Comparison of ENCODE assay signal across 18 cellular contexts in the genomic region with DNA sequence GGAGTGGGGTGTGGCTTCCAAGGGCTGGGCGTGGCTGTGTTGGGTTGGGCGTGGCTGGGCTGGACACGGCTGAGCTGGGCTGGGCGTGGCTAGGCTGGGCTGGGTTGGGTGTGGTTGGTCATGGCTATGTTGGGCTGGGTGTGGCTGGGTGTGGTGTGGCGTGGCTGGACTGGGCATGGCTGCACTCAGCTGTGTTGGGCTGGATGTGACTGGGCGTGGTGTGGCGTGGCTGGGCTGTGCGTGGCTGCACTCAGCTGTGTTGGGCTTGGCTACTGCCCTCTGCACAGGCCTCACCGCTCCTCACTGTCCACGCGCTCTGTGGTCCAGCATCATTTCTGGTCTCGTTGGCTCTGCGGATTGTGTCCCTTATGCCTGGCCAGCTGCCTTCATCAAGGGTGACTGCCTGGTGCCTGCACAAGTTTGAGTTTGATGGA. TPM values are rescaled to one million over a fixed set of nuclear protein-coding genes. Genes with fewer than 3 reads are reported as not detected.
DNase-seq lines count a peak whose midpoint lies in the region; ATAC-seq, FAIRE-seq and TF ChIP-seq lines count a peak whose summit lies in the region.
"Had no signal": no experiment of that assay in that cellular context is flagged by ENCODE, and none has a peak within 500 bp of the region (broad histone marks: within the 10 kb centered on the region; RNA-seq: fewer than 3 reads in every experiment).

No MANE protein-coding gene starts in this region.

- FAIRE-seq in H1 (lab: Jason Lieb, UNC), result no peak

- no peak for TF ChIP-seq POLR2A in H1 (IDR thresholded peaks at IDR 0.05; ENCODE audit: control extremely low read depth in 1 of 2, low read depth in 2 of 2, low read length in 2 of 2)

- TF ChIP-seq CTCF in H1 (IDR thresholded peaks at IDR 0.05; ENCODE audit: control extremely low read depth in 1 of 3, insufficient read depth in 1 of 3, low read depth in 1 of 3, low read length in 3 of 3), result no peak

- no peaks in the 10 kb centered on the region for H3K79me1 ChIP-seq in H1 (ENCODE audit: low read depth, low read length)

- no peaks in the 10 kb centered on the region for H3K9me3 ChIP-seq in H1 (ENCODE audit: insufficient read depth in 2 of 2, low read depth in 1 of 2, low read length in 1 of 2)
- H3K9me3 ChIP-seq: BLaER1, esophagus squamous epithelium, uterus had no signal

- peak overlapping the region; percentile 8; the same call in 1 of the 2 replicates for H2BK5ac ChIP-seq in H1 (ENCODE audit: low read depth, low read length)

- no peaks in the 10 kb centered on the region for H3K79me2 ChIP-seq in H1 (ENCODE audit: control insufficient read depth in 1 of 2, insufficient read depth in 2 of 2, low read length in 2 of 2)

- H3K36me3 ChIP-seq in H1 (ENCODE audit: control insufficient read depth in 2 of 4, insufficient read depth in 4 of 4, low read length in 3 of 4), result no peaks in the 10 kb centered on the region
- H3K36me3 ChIP-seq: BLaER1, esophagus squamous epithelium, uterus had no signal

- POLR2A ChIA-PET in H1 (lab: Charles Lee; ENCODE audit: partially characterized antibody), result no interaction called here

- H3K56ac ChIP-seq in H1 (replicated peaks; ENCODE audit: insufficient read length, low read depth, low read length), result no peak overlapping the region

- H3K4me3 ChIP-seq in H1 (ENCODE audit: extremely low read depth in 1 of 4, insufficient read depth in 2 of 4, low read depth in 3 of 4, low read length in 4 of 4), result no peak overlapping the region
- H3K4me3 ChIP-seq: BLaER1, esophagus squamous epithelium, uterus had no signal

- 84% methylated on average over 13 of the region's 13 CpGs; no CpG with 5 or more reads in 1 of the 2 experiments for WGBS in H1 (ENCODE audit: extremely low coverage in 1 of 2, insufficient coverage in 1 of 2, insufficient read length in 1 of 2, insufficient replicate concordance in 2 of 2, low coverage in 1 of 2, low lambda C conversion rate in 2 of 2, missing lambda C conversion rate in 1 of 2), 2 experiments

- no peak overlapping the region for H2AK5ac ChIP-seq in H1 (ENCODE audit: low read depth, low read length)

- no peaks in the 10 kb centered on the region for H3K23me2 ChIP-seq in H1 (ENCODE audit: low read depth, low read length)

- peaks cover 0 to 3% (median 0%) of the 10 kb centered on the region in 4 experiments; a peak in 2 of 7 replicates for H3K4me1 ChIP-seq in H1 (replicated peaks in 1 of 4; ENCODE audit: control insufficient read depth in 3 of 4, insufficient read depth in 4 of 4, low read length in 3 of 4)
- H3K4me1 ChIP-seq: uterus had no signal

- peak; percentile 93 for DNase-seq in A172 (ENCODE audit: low spot score)
- DNase-seq in ELR (ENCODE audit: low read depth), result peak; percentile 30
- DNase-seq in NCI-H748 (lab: John Stamatoyannopoulos, UW; ENCODE audit: unreplicated experiment), result peak; percentile 86
- no peak for DNase-seq in H1 (ENCODE audit: low read depth in 1 of 2, low spot score in 2 of 2)
- DNase-seq in left lobe of liver (ENCODE audit: low spot score), result no peak
- no peak for DNase-seq in cerebellum (ENCODE audit: low spot score)
- DNase-seq: activated CD4-positive, alpha-beta T cell treated with anti-CD3 and anti-CD28 coated beads for 36 hours; central memory CD4-positive, alpha-beta T cell; esophagus squamous epithelium; HFFc6; NCI-H1105 treated with DMSO at 0.1 percent for 48 hours; SHP77; uterus had no signal

- no peak overlapping the region for H3K9ac ChIP-seq in H1 (replicated peaks in 1 of 4; ENCODE audit: extremely low read depth in 1 of 4, low read depth in 3 of 4, low read length in 3 of 4)
- H3K9ac ChIP-seq: BLaER1 had no signal

- H4K20me1 ChIP-seq in H1 (replicated peaks in 1 of 2; ENCODE audit: control insufficient read depth in 1 of 2, insufficient read depth in 2 of 2, low read length in 2 of 2), result no peaks in the 10 kb centered on the region

- no peak for TF ChIP-seq RAD21 in H1 (IDR thresholded peaks at IDR 0.05 in 1 of 2, conservative IDR thresholded peaks at IDR 0.05 in 1 of 2; ENCODE audit: low read depth in 2 of 2, low read length in 2 of 2)

- H3K14ac ChIP-seq in H1 (ENCODE audit: insufficient read length), result no peak overlapping the region

- H4K8ac ChIP-seq in H1 (ENCODE audit: extremely low read depth, insufficient read depth, low read length), result no peak overlapping the region

- H3K4ac ChIP-seq in H1 (replicated peaks; ENCODE audit: insufficient read length, low read depth, low read length), result no peak overlapping the region

- TF ChIP-seq EP300 in H1 (IDR thresholded peaks at IDR 0.05; ENCODE audit: borderline replicate concordance in 1 of 2, low read depth in 2 of 2, low read length in 2 of 2), result no peak

- H4K91ac ChIP-seq in H1 (replicated peaks; ENCODE audit: insufficient read length, low read length), result peak overlapping the region; percentile 69

- CTCF ChIA-PET in H1 (lab: Charles Lee; ENCODE audit: partially characterized antibody), result interaction anchor here (0.7 to 2.0 kb wide), 4 partner anchors 9 to 40 kb away, joined by 3 to 8 read pairs (median 4); no protein-coding TSS in a partner anchor

- no peak overlapping the region for H3K23ac ChIP-seq in H1 (ENCODE audit: insufficient read length)

- H3K27ac ChIP-seq in H1 (ENCODE audit: low read depth, low read length), result no peak overlapping the region
- H3K27ac ChIP-seq: BLaER1, uterus had no signal

- no peak for ATAC-seq in left lobe of liver
- no peak for ATAC-seq in HG02642 (IDR thresholded peaks at IDR 0.05; ENCODE audit: poor library complexity, unreplicated experiment)
- no peak for ATAC-seq in GM21529 (IDR thresholded peaks at IDR 0.05; ENCODE audit: unreplicated experiment)
- ATAC-seq: activated CD4-positive, alpha-beta T cell treated with anti-CD3 and anti-CD28 coated beads for 36 hours; natural killer cell treated with Interleukin-12 subunit alpha and Interleukin-12 subunit beta and Interleukin-15 and Interleukin-18, amount 100 ng/mL, for 72 hours had no signal

- H3K27me3 ChIP-seq in H1 (replicated peaks in 1 of 4; ENCODE audit: control insufficient read depth in 3 of 4, extremely low read depth in 1 of 4, insufficient read depth in 3 of 4, low read length in 3 of 4), result no peaks in the 10 kb centered on the region; a peak in 1 of 7 replicates
- H3K27me3 ChIP-seq: uterus had no signal

- no peak overlapping the region for H2AFZ ChIP-seq in H1 (ENCODE audit: low read length)

- H2BK12ac ChIP-seq in H1 (ENCODE audit: low read depth, low read length), result no peak overlapping the region; the same call in 1 of the 2 replicates

- peak overlapping the region; percentile 44; the same call in 1 of the 2 replicates for H2BK20ac ChIP-seq in H1 (ENCODE audit: low read length)

- no peak overlapping the region for H2BK120ac ChIP-seq in H1 (replicated peaks; ENCODE audit: low read depth, low read length)

- H3K18ac ChIP-seq in H1 (ENCODE audit: extremely low read depth, low read length), result no peak overlapping the region

- no peak overlapping the region for H3K4me2 ChIP-seq in H1 (ENCODE audit: insufficient read depth in 1 of 2, low read depth in 2 of 2, low read length in 2 of 2)
- H3K4me2 ChIP-seq: BLaER1 had no signal

- H4K5ac ChIP-seq in H1 (ENCODE audit: insufficient read length, low read depth, low read length), result no peak overlapping the region

- H2BK15ac ChIP-seq in H1 (ENCODE audit: low read length), result no peak overlapping the region

TF ChIP-seq in H1, 55 proteins besides CTCF, POLR2A, EP300 and RAD21 (continues in another document):
- no peak for TF ChIP-seq JUND (IDR thresholded peaks at IDR 0.05; ENCODE audit: low read length)
- no peak for TF ChIP-seq BACH1 (IDR thresholded peaks at IDR 0.05; ENCODE audit: low read length)
- no peak for TF ChIP-seq SIN3A (conservative IDR thresholded peaks at IDR 0.05 in 1 of 2, IDR thresholded peaks at IDR 0.05 in 1 of 2; ENCODE audit: low read depth in 1 of 2, low read length in 2 of 2)
- TF ChIP-seq GTF2F1 (IDR thresholded peaks at IDR 0.05; ENCODE audit: borderline replicate concordance, low read depth, low read length), result no peak
- no peak for TF ChIP-seq NANOG (IDR thresholded peaks at IDR 0.05; ENCODE audit: insufficient read depth, low read depth, low read length, poor library complexity, severe bottlenecking)
- TF ChIP-seq SIX5 (IDR thresholded peaks at IDR 0.05; ENCODE audit: low read depth, low read length), result no peak
- TF ChIP-seq KDM4A (IDR thresholded peaks at IDR 0.05; ENCODE audit: low read depth, low read length, severe bottlenecking), result no peak
- TF ChIP-seq ATF2 (IDR thresholded peaks at IDR 0.05; ENCODE audit: low read length), result no peak
- no peak for TF ChIP-seq NRF1 (IDR thresholded peaks at IDR 0.05; ENCODE audit: low read depth, low read length)
- TF ChIP-seq SUZ12 (IDR thresholded peaks at IDR 0.05; ENCODE audit: low read length), result no peak
- TF ChIP-seq TCF12 (IDR thresholded peaks at IDR 0.05; ENCODE audit: low read depth, low read length), result no peak
- no peak for TF ChIP-seq SP2 (IDR thresholded peaks at IDR 0.05; ENCODE audit: low read length)
- TF ChIP-seq KDM1A (IDR thresholded peaks at IDR 0.05; ENCODE audit: borderline replicate concordance, low read length), result no peak
- no peak for TF ChIP-seq TAF7 (optimal IDR thresholded peaks at IDR 0.05; ENCODE audit: borderline replicate concordance, low read depth, low read length)
- TF ChIP-seq CBX5 (IDR thresholded peaks at IDR 0.05; ENCODE audit: low read depth, low read length), result no peak

RNA-seq across cellular contexts. Expression of gene SLCO4A1, which starts 43.5 kb away (rescaled TPM):
- total RNA-seq in A172 (2014; rRNA removed; shearing (Covaris generic)), result 26.5 and 34.8 TPM in 2 replicates
- 18.2 and 18.5 TPM in 2 replicates for total RNA-seq in H1 (2021; fragmentation: NEBNext Ultra II Directional; extraction: Animal tissue kit (Norgen Biotek cat#: 25700))
- polyA plus RNA-seq in H1 (2011; rRNA removed), result 10.5 and 13.3 TPM in 2 replicates
- polyA plus RNA-seq in H1 (2011; cell fraction: cytosol; rRNA removed), result 10.5 TPM
- polyA plus RNA-seq in H1 (2011; cell fraction: nucleus; rRNA removed), result 30.4 TPM
- 15.4 to 21.3 TPM (median 15.8 TPM) in 4 replicates for polyA plus RNA-seq in H1 (2012, experiment 1 of 2)
- 19.2 TPM for polyA plus RNA-seq in H1 (2012, experiment 2 of 2)
- 19.8 TPM for polyA plus RNA-seq in H1 (2013, experiment 1 of 2)
- polyA plus RNA-seq in H1 (2013, experiment 2 of 2), result 21.9 TPM
- 6.1 and 7.4 TPM in 2 replicates for polyA minus RNA-seq in H1 (2011; rRNA and poly(A)+ RNA removed)
- 9.3 TPM for polyA minus RNA-seq in H1 (2011; cell fraction: cytosol; rRNA and poly(A)+ RNA removed)
- polyA minus RNA-seq in H1 (2011; cell fraction: nucleus; rRNA and poly(A)+ RNA removed), result 10.6 TPM
- total RNA-seq in left lobe of liver (1.7 TPM), cerebellum (2.1 TPM)
- total RNA-seq: skeletal muscle tissue had no signal

Comparison
In these comparisons a context has a peak if more than half of its experiments do, and no peak if none do; other contexts are left out.
1. DNase-seq: peak in A172 (single experiment), ELR (single experiment) and NCI-H748 (single experiment); none in H1 (0 of 2), left lobe of liver (single experiment) and cerebellum (single experiment).